Comparison of ENCODE assay signal across 35 cellular contexts in genomic region chr7:54722502-54722901, GRCh38.
"Had no signal": no experiment of that assay in that cellular context is flagged by ENCODE, and none has a peak within 500 bp of the region (broad histone marks: within the 10 kb centered on the region; RNA-seq: fewer than 3 reads in every experiment).

No MANE protein-coding gene starts in this region.

- H3K4me3 ChIP-seq: adrenal gland, body of pancreas, breast epithelium had no signal

- H3K4me3 Mint-ChIP-seq: activated B cell treated with CpG ODN at 0.5 μM for 24 hours; activated CD4-positive, alpha-beta memory T cell treated with anti-CD3 and anti-CD28 coated beads for 36 hours; activated CD4-positive, alpha-beta T cell treated with anti-CD3 and anti-CD28 coated beads, Interleukin-2, amount 10 ng/mL, durations not matched to agents 24 days and 14 days; activated CD8-positive, alpha-beta T cell treated with anti-CD3 and anti-CD28 coated beads for 36 hours; activated naive CD4-positive, alpha-beta T cell treated with anti-CD3 and anti-CD28 coated beads for 36 hours; activated naive CD8-positive, alpha-beta T cell treated with anti-CD3 and anti-CD28 coated beads for 36 hours; activated T-cell treated with anti-CD3 and anti-CD28 coated beads, Interleukin-2, amount 50 U/mL, for 4 hours; activated T-cell treated with anti-CD3 and anti-CD28 coated beads, Interleukin-2, amount 50 U/mL, for 72 hours; activated T-helper 1 cell treated with anti-CD3 and anti-CD28 coated beads, Interleukin-12 subunit alpha, Interleukin-12 subunit beta, Interleukin-2, Interleukin-4 antibody, amounts not matched to agents 30 ng/mL and 10 ng/mL and 1 ng/mL, durations not matched to agents 14 hours and 24 hours and 36 hours; activated T-helper 17 cell treated with anti-CD3 and anti-CD28 coated beads, Interleukin-2, amount 50 U/mL, for 72 hours; T-helper 1 cell treated with Interleukin-12 subunit alpha and Interleukin-12 subunit beta and Interleukin-4 antibody, amounts not matched to agents 30 μg/mL and 1 μg/mL, for 36 hours; T-helper 2 cell treated with Interferon-gamma antibody and Interleukin-4, amounts not matched to agents 5 μg/mL and 100 μg/mL, for 36 hours had no signal

- ATAC-seq: activated CD8-positive, alpha-beta T cell treated with anti-CD3 and anti-CD28 coated beads for 36 hours; activated naive CD4-positive, alpha-beta T cell treated with anti-CD3 and anti-CD28 coated beads, Interleukin-2, amount 50 U/mL, for 72 hours; activated T-cell treated with anti-CD3 and anti-CD28 coated beads, Interleukin-2, amount 50 U/mL, for 4 hours; activated T-cell treated with anti-CD3 and anti-CD28 coated beads, Interleukin-2, amount 50 U/mL, for 72 hours; activated T-helper 17 cell treated with anti-CD3 and anti-CD28 coated beads, Interleukin-2, amount 50 U/mL, for 72 hours; body of pancreas had no signal

- H3K36me3 Mint-ChIP-seq: activated CD4-positive, alpha-beta memory T cell treated with anti-CD3 and anti-CD28 coated beads for 36 hours; activated naive CD4-positive, alpha-beta T cell treated with anti-CD3 and anti-CD28 coated beads, Interleukin-2, amount 50 U/mL, for 72 hours; activated naive CD8-positive, alpha-beta T cell treated with anti-CD3 and anti-CD28 coated beads for 36 hours had no signal

- H3K27ac ChIP-seq: adrenal gland, body of pancreas, brain microvascular endothelial cell, breast epithelium, VCaP had no signal

- H3K9me3 Mint-ChIP-seq: activated B cell treated with CpG ODN at 0.5 μM for 24 hours had no signal

- DNase-seq: activated B cell treated with CpG ODN at 0.5 μM for 24 hours; activated CD4-positive, alpha-beta memory T cell treated with anti-CD3 and anti-CD28 coated beads for 36 hours; activated CD4-positive, alpha-beta T cell treated with anti-CD3 and anti-CD28 coated beads for 4 hours; activated CD4-positive, alpha-beta T cell treated with anti-CD3 and anti-CD28 coated beads, Interleukin-2, amount 10 ng/mL, durations not matched to agents 24 days and 14 days; activated CD4-positive, alpha-beta T cell treated with anti-CD3 and anti-CD28 coated beads, Interleukin-2, amount 50 U/mL, for 1 hour; activated CD4-positive, alpha-beta T cell treated with anti-CD3 and anti-CD28 coated beads, Interleukin-2, amount 50 U/mL, for 4 hours; activated CD4-positive, CD25-positive, alpha-beta regulatory T cell treated with anti-CD3 and anti-CD28 coated beads, Interleukin-2, amount 50 U/mL, for 72 hours; activated CD8-positive, alpha-beta memory T cell treated with anti-CD3 and anti-CD28 coated beads, Interleukin-2, amount 50 U/mL, for 4 hours; activated CD8-positive, alpha-beta T cell treated with anti-CD3 and anti-CD28 coated beads for 36 hours; activated effector memory CD4-positive, alpha-beta T cell treated with anti-CD3 and anti-CD28 coated beads, Interleukin-2, amount 50 U/mL, for 16 hours; activated gamma-delta T cell treated with Interleukin-2 at 50 U/mL for 16 hours; activated naive CD4-positive, alpha-beta T cell; activated naive CD4-positive, alpha-beta T cell treated with anti-CD3 and anti-CD28 coated beads for 36 hours; activated naive CD4-positive, alpha-beta T cell treated with anti-CD3 and anti-CD28 coated beads, Interleukin-2, amount 50 U/mL, for 16 hours; activated naive CD8-positive, alpha-beta T cell treated with anti-CD3 and anti-CD28 coated beads for 36 hours; activated T-cell treated with anti-CD3 and anti-CD28 coated beads for 4 hours; activated T-cell treated with anti-CD3 and anti-CD28 coated beads, Interleukin-2, amount 50 U/mL, for 1 hour; activated T-cell treated with anti-CD3 and anti-CD28 coated beads, Interleukin-2, amount 50 U/mL, for 4 hours; activated T-cell treated with anti-CD3 and anti-CD28 coated beads, Interleukin-2, amount 50 U/mL, for 72 hours; adrenal gland; amniotic stem cell; aorta; body of pancreas; brain microvascular endothelial cell; central memory CD4-positive, alpha-beta T cell; T-helper 1 cell; T-helper 2 cell; T-helper 9 cell had no signal

- H3K27me3 Mint-ChIP-seq: activated CD4-positive, alpha-beta memory T cell treated with anti-CD3 and anti-CD28 coated beads for 36 hours; activated CD4-positive, alpha-beta T cell treated with anti-CD3 and anti-CD28 coated beads, Interleukin-2, amount 10 ng/mL, durations not matched to agents 24 days and 14 days; activated CD8-positive, alpha-beta T cell treated with anti-CD3 and anti-CD28 coated beads for 36 hours; activated naive CD8-positive, alpha-beta T cell treated with anti-CD3 and anti-CD28 coated beads for 36 hours; activated T-helper 17 cell treated with anti-CD3 and anti-CD28 coated beads, Interleukin-2, amount 50 U/mL, for 72 hours had no signal

- H3K4me1 ChIP-seq: adrenal gland, body of pancreas, breast epithelium had no signal

- H3K27me3 ChIP-seq: adrenal gland, body of pancreas, brain microvascular endothelial cell, breast epithelium had no signal

- H3K27ac Mint-ChIP-seq: activated B cell treated with CpG ODN at 0.5 μM for 24 hours; activated CD4-positive, alpha-beta memory T cell treated with anti-CD3 and anti-CD28 coated beads for 36 hours; activated CD4-positive, alpha-beta T cell treated with anti-CD3 and anti-CD28 coated beads, Interleukin-2, amount 10 ng/mL, durations not matched to agents 24 days and 14 days; activated CD8-positive, alpha-beta T cell treated with anti-CD3 and anti-CD28 coated beads for 36 hours; activated naive CD4-positive, alpha-beta T cell treated with anti-CD3 and anti-CD28 coated beads for 36 hours; activated naive CD4-positive, alpha-beta T cell treated with anti-CD3 and anti-CD28 coated beads, Interleukin-2, amount 50 U/mL, for 72 hours; activated naive CD8-positive, alpha-beta T cell treated with anti-CD3 and anti-CD28 coated beads for 36 hours; activated T-cell treated with anti-CD3 and anti-CD28 coated beads, Interleukin-2, amount 50 U/mL, for 72 hours; activated T-helper 1 cell treated with anti-CD3 and anti-CD28 coated beads, Interleukin-12 subunit alpha, Interleukin-12 subunit beta, Interleukin-2, Interleukin-4 antibody, amounts not matched to agents 30 ng/mL and 10 ng/mL and 1 ng/mL, durations not matched to agents 14 hours and 24 hours and 36 hours; activated T-helper 17 cell treated with anti-CD3 and anti-CD28 coated beads, Interleukin-2, amount 50 U/mL, for 72 hours; T-helper 1 cell treated with Interleukin-12 subunit alpha and Interleukin-12 subunit beta and Interleukin-4 antibody, amounts not matched to agents 30 μg/mL and 1 μg/mL, for 36 hours; T-helper 2 cell treated with Interferon-gamma antibody and Interleukin-4, amounts not matched to agents 5 μg/mL and 100 μg/mL, for 36 hours had no signal

- H3K36me3 ChIP-seq: adrenal gland, brain microvascular endothelial cell, breast epithelium had no signal

- H3K9me3 ChIP-seq: adrenal gland, body of pancreas had no signal

- H3K4me1 Mint-ChIP-seq: activated B cell treated with CpG ODN at 0.5 μM for 24 hours; activated CD4-positive, alpha-beta T cell treated with anti-CD3 and anti-CD28 coated beads, Interleukin-2, amount 10 ng/mL, durations not matched to agents 24 days and 14 days; activated naive CD8-positive, alpha-beta T cell treated with anti-CD3 and anti-CD28 coated beads for 36 hours; activated T-helper 17 cell treated with anti-CD3 and anti-CD28 coated beads, Interleukin-2, amount 50 U/mL, for 72 hours had no signal
